19 cellular contexts compared by ENCODE assay signal in the genomic region with DNA sequence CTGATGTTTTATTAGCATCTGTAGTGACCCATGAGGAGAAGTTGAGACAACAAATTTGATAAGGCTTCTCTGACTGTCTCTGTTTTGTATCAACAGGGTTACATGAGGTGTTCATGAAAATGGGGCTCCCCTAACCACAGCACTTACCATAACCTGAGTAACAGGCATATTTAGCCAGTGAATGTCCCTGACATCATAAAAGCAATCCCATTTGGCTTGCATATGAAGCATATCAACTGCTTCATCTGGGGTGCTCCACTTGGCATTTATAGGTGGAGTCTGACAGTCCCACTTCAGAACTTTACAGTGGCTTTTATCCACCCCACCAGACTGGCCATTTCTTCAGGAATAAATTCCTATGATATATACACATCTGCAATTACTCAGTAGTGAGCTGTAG.
DNase-seq lines count a peak whose midpoint lies in the region; ATAC-seq and TF ChIP-seq lines count a peak whose summit lies in the region.
"Had no signal": no experiment of that assay in that cellular context is flagged by ENCODE, and none has a peak within 500 bp of the region (broad histone marks: within the 10 kb centered on the region; RNA-seq: fewer than 3 reads in every experiment).

No MANE protein-coding gene starts in this region.

- no peak overlapping the region for H3K4me3 ChIP-seq in PC-3 (ENCODE audit: low read length)
- H3K4me3 ChIP-seq in epithelial cell of esophagus (ENCODE audit: low read length), result no peak overlapping the region
- H3K4me3 ChIP-seq in gastrocnemius medialis, result no peak overlapping the region
- H3K4me3 ChIP-seq: GM23248, MG63, SJCRH30 had no signal

- peaks cover 3% of the 10 kb centered on the region; the same call in 1 of the 2 replicates for H3K4me1 ChIP-seq in PC-3 (ENCODE audit: insufficient read depth, low read length)
- no peaks in the 10 kb centered on the region for H3K4me1 ChIP-seq in gastrocnemius medialis
- H3K4me1 ChIP-seq: SJCRH30 had no signal

- CTCF ChIA-PET in PC-3 (lab: Charles Lee), result no interaction called here
- CTCF ChIA-PET in activated CD8-positive, alpha-beta T cell treated with anti-CD3 and anti-CD28 coated beads for 36 hours (lab: Charles Lee), result no interaction called here

- BruUV-seq in PC-3 (replicated peaks; lab: Mats Ljungman, UMichigan), result no TSS peak

- no peaks in the 10 kb centered on the region for H3K9me3 ChIP-seq in PC-3 (ENCODE audit: low read length)
- no peaks in the 10 kb centered on the region for H3K9me3 ChIP-seq in gastrocnemius medialis
- H3K9me3 ChIP-seq: MG63, SJCRH30 had no signal

- H3K36me3 Mint-ChIP-seq in progenitor cell of endocrine pancreas (ENCODE audit: insufficient read depth), result no peaks in the 10 kb centered on the region
- no peaks in the 10 kb centered on the region for H3K36me3 Mint-ChIP-seq in activated CD8-positive, alpha-beta T cell treated with anti-CD3 and anti-CD28 coated beads for 36 hours (ENCODE audit: low read depth)
- H3K36me3 Mint-ChIP-seq: CD4-positive, CD25-positive, alpha-beta regulatory T cell had no signal

- no peak overlapping the region for H3K27ac Mint-ChIP-seq in progenitor cell of endocrine pancreas
- no peak overlapping the region for H3K27ac Mint-ChIP-seq in activated CD8-positive, alpha-beta T cell treated with anti-CD3 and anti-CD28 coated beads for 36 hours
- H3K27ac Mint-ChIP-seq: CD4-positive, CD25-positive, alpha-beta regulatory T cell had no signal

- no peak overlapping the region for H3K4me2 ChIP-seq in PC-3 (ENCODE audit: low read length)

- H3K27me3 Mint-ChIP-seq in progenitor cell of endocrine pancreas, result no peaks in the 10 kb centered on the region
- no peaks in the 10 kb centered on the region for H3K27me3 Mint-ChIP-seq in activated CD8-positive, alpha-beta T cell treated with anti-CD3 and anti-CD28 coated beads for 36 hours
- H3K27me3 Mint-ChIP-seq: CD4-positive, CD25-positive, alpha-beta regulatory T cell had no signal

- H3K27ac ChIP-seq in PC-3 (ENCODE audit: low read length) (no peak overlapping the region), gastrocnemius medialis (no peak overlapping the region)
- H3K27ac ChIP-seq: GM23248, SJCRH30 had no signal

- H3F3A ChIP-seq in PC-3 (ENCODE audit: low read length, unreplicated experiment), result no peaks in the 10 kb centered on the region

- DNase-seq in HS-27A (ENCODE audit: low read depth), result peak; percentile 5
- peak; percentile 11 for DNase-seq in PC-3
- DNase-seq in epithelial cell of esophagus (ENCODE audit: low read depth), result peak; percentile 50
- DNase-seq in renal cortical epithelial cell (ENCODE audit: low read depth), result peak; percentile 7
- DNase-seq in mucosa of gallbladder (ENCODE audit: low spot score), result no peak
- DNase-seq in progenitor cell of endocrine pancreas (ENCODE audit: low spot score, unreplicated experiment), result no peak
- DNase-seq in gastrocnemius medialis, result no peak
- no peak for DNase-seq in activated CD8-positive, alpha-beta T cell treated with anti-CD3 and anti-CD28 coated beads for 36 hours
- DNase-seq: CD4-positive, CD25-positive, alpha-beta regulatory T cell; GM23248; H9; Kasumi-1; MG63; NCI-H1417 treated with DMSO at 0.1 percent for 48 hours; NCI-H187; NCI-H446 treated with DMSO at 0.1 percent for 48 hours; NCI-H69; SJCRH30 had no signal

- no peaks in the 10 kb centered on the region for H3K9me2 ChIP-seq in PC-3 (replicated peaks; ENCODE audit: low read length)

- H3K79me2 ChIP-seq in PC-3 (ENCODE audit: low read length), result no peaks in the 10 kb centered on the region

- no peak overlapping the region for H3K4me3 Mint-ChIP-seq in progenitor cell of endocrine pancreas (ENCODE audit: low read depth)
- H3K4me3 Mint-ChIP-seq in activated CD8-positive, alpha-beta T cell treated with anti-CD3 and anti-CD28 coated beads for 36 hours, result no peak overlapping the region
- H3K4me3 Mint-ChIP-seq: CD4-positive, CD25-positive, alpha-beta regulatory T cell; H9 had no signal

- intact Hi-C loops in PC-3 (cut with micrococcal nuclease), result no loop called here
- intact Hi-C loops in gastrocnemius medialis (cut with DNase I; ENCODE audit: low total_unique reads), result no loop called here
- intact Hi-C loops in activated CD8-positive, alpha-beta T cell treated with anti-CD3 and anti-CD28 coated beads for 36 hours (cut with micrococcal nuclease), result no loop called here

- TF ChIP-seq CTCF in PC-3 (conservative IDR thresholded peaks at IDR 0.05; ENCODE audit: low read depth, low read length) (no peak), epithelial cell of esophagus (IDR thresholded peaks at IDR 0.05; ENCODE audit: insufficient read depth, low read depth, low read length, missing control alignments) (no peak), progenitor cell of endocrine pancreas (IDR thresholded peaks at IDR 0.05; ENCODE audit: unreplicated experiment) (no peak), gastrocnemius medialis (IDR thresholded peaks at IDR 0.05 in 4 of 5, conservative IDR thresholded peaks at IDR 0.05 in 1 of 5) (no peak)
- TF ChIP-seq CTCF in activated CD8-positive, alpha-beta T cell treated with anti-CD3 and anti-CD28 coated beads for 36 hours (IDR thresholded peaks at IDR 0.05), result no peak

- H3K9ac ChIP-seq in PC-3 (ENCODE audit: low read length), result no peak overlapping the region
- H3K9ac ChIP-seq: GM23248 had no signal

- TF ChIP-seq POLR2A in gastrocnemius medialis (IDR thresholded peaks at IDR 0.05), result no peak

- POLR2A ChIA-PET in PC-3 (lab: Charles Lee; ENCODE audit: unreplicated experiment), result no interaction called here
- POLR2A ChIA-PET in activated CD8-positive, alpha-beta T cell treated with anti-CD3 and anti-CD28 coated beads for 36 hours (lab: Charles Lee), result no interaction called here

- ATAC-seq in PC-3 (no peak), gastrocnemius medialis (no peak)
- ATAC-seq in activated CD8-positive, alpha-beta T cell treated with anti-CD3 and anti-CD28 coated beads for 36 hours, result no peak
- ATAC-seq: Panc1 had no signal

- no peaks in the 10 kb centered on the region for H3K4me1 Mint-ChIP-seq in progenitor cell of endocrine pancreas (ENCODE audit: low read depth)
- H3K4me1 Mint-ChIP-seq in activated CD8-positive, alpha-beta T cell treated with anti-CD3 and anti-CD28 coated beads for 36 hours (ENCODE audit: low read depth), result no peaks in the 10 kb centered on the region
- H3K4me1 Mint-ChIP-seq: CD4-positive, CD25-positive, alpha-beta regulatory T cell had no signal

- H3K27me3 ChIP-seq in PC-3 (ENCODE audit: low read length), result no peaks in the 10 kb centered on the region
- no peaks in the 10 kb centered on the region for H3K27me3 ChIP-seq in gastrocnemius medialis
- H3K27me3 ChIP-seq: MG63, SJCRH30 had no signal

- H3K36me3 ChIP-seq in PC-3 (ENCODE audit: low read depth, low read length) (no peaks in the 10 kb centered on the region), gastrocnemius medialis (no peaks in the 10 kb centered on the region)
- H3K36me3 ChIP-seq: MG63, SJCRH30 had no signal

- no peak overlapping the region for H2AFZ ChIP-seq in PC-3 (ENCODE audit: low read length)
- H2AFZ ChIP-seq: GM23248 had no signal

- in situ Hi-C loops in gastrocnemius medialis (cut with MboI; ENCODE audit: low sequenced_read_pairs in 4 of 4), result no loop called here

- no peaks in the 10 kb centered on the region for H4K20me1 ChIP-seq in PC-3 (ENCODE audit: low read length)

- H3K9me3 Mint-ChIP-seq in progenitor cell of endocrine pancreas (ENCODE audit: low read depth), result no peaks in the 10 kb centered on the region
- peaks cover 3% of the 10 kb centered on the region for H3K9me3 Mint-ChIP-seq in activated CD8-positive, alpha-beta T cell treated with anti-CD3 and anti-CD28 coated beads for 36 hours
- H3K9me3 Mint-ChIP-seq: H9 had no signal

Comparison
In these comparisons a context has a peak if more than half of its experiments do, and no peak if none do; other contexts are left out.
1. DNase-seq: peak in HS-27A (single experiment), PC-3 (single experiment), epithelial cell of esophagus (single experiment) and renal cortical epithelial cell (single experiment); none in mucosa of gallbladder (single experiment), progenitor cell of endocrine pancreas (single experiment), gastrocnemius medialis (0 of 2) and activated CD8-positive, alpha-beta T cell treated with anti-CD3 and anti-CD28 coated beads for 36 hours (single experiment).